ENCODE assay signal across 8 cellular contexts in genomic region chr11:95835768-95836488, GRCh38. TPM values are rescaled to one million over a fixed set of nuclear protein-coding genes. Genes with fewer than 3 reads are reported as not detected.
A peak's percentile ranks its signal among the peaks of the same experiment; 100 is the strongest.
DNase-seq lines count a peak whose midpoint lies in the region; ATAC-seq lines count a peak whose summit lies in the region.

No MANE protein-coding gene starts in this region.

- H3K27me3 Mint-ChIP-seq in central memory CD8-positive, alpha-beta T cell, result no peaks in the 10 kb centered on the region

- intact Hi-C loops in left colon (cut with DNase I, micrococcal nuclease), result loop anchor here in 1 of 2 donors (10.0 kb wide), 1 partner anchor 559 kb away; the partner anchor contains the start of gene JRKL

- peak; percentile 81 for DNase-seq in AG20443 (ENCODE audit: low spot score)
- peak; percentile 66 for DNase-seq in NCI-H2196 (lab: John Stamatoyannopoulos, UW; ENCODE audit: unreplicated experiment)
- DNase-seq in activated CD4-positive, CD25-positive, alpha-beta regulatory T cell (lab: John Stamatoyannopoulos, UW), result peak in 3 of 4 experiments; percentile 11 to 14 (median 12)
- peak in 1 of 2 donors; percentile 37 for DNase-seq in central memory CD8-positive, alpha-beta T cell (ENCODE audit: low spot score in 2 of 2)
- DNase-seq in left colon, result peak; percentile 38 to 44
- DNase-seq in stimulated activated CD4-positive, alpha-beta T cell treated with anti-CD3 and anti-CD28 coated beads, Interleukin-4, amount 100 ng/mL, for 1 hour, result peak; percentile 43

- ATAC-seq in GM18868 (IDR thresholded peaks at IDR 0.05; ENCODE audit: unreplicated experiment) (peak; percentile 94), HG03135 (IDR thresholded peaks at IDR 0.05; ENCODE audit: unreplicated experiment) (peak; percentile 86), left colon (peak; percentile 94)
- peak; percentile 77 for ATAC-seq in central memory CD8-positive, alpha-beta T cell (replicated peaks; ENCODE audit: extremely low read depth, poor library complexity, severe bottlenecking)

- H3K36me3 Mint-ChIP-seq in central memory CD8-positive, alpha-beta T cell (ENCODE audit: insufficient read depth), result peaks cover 25% of the 10 kb centered on the region

- peaks cover 5% of the 10 kb centered on the region for H3K4me1 Mint-ChIP-seq in central memory CD8-positive, alpha-beta T cell

- no peak overlapping the region for H3K27ac Mint-ChIP-seq in central memory CD8-positive, alpha-beta T cell (ENCODE audit: low read depth)

- no peak overlapping the region for H3K4me3 Mint-ChIP-seq in central memory CD8-positive, alpha-beta T cell

- H3K9me3 Mint-ChIP-seq in central memory CD8-positive, alpha-beta T cell, result no peaks in the 10 kb centered on the region

RNA-seq across cellular contexts. Expression of gene CEP57, which starts 45.6 kb away (rescaled TPM):
- total RNA-seq in left colon, result 10 to 100 TPM; 29.4 to 31.7 TPM

RNA-seq across cellular contexts. Expression of gene FAM76B, which starts 46.3 kb away (rescaled TPM):
- total RNA-seq in left colon, result 10 to 100 TPM; 14.5 to 16.8 TPM
